Comparison of ENCODE assay signal across 8 cellular contexts in the genomic region with DNA sequence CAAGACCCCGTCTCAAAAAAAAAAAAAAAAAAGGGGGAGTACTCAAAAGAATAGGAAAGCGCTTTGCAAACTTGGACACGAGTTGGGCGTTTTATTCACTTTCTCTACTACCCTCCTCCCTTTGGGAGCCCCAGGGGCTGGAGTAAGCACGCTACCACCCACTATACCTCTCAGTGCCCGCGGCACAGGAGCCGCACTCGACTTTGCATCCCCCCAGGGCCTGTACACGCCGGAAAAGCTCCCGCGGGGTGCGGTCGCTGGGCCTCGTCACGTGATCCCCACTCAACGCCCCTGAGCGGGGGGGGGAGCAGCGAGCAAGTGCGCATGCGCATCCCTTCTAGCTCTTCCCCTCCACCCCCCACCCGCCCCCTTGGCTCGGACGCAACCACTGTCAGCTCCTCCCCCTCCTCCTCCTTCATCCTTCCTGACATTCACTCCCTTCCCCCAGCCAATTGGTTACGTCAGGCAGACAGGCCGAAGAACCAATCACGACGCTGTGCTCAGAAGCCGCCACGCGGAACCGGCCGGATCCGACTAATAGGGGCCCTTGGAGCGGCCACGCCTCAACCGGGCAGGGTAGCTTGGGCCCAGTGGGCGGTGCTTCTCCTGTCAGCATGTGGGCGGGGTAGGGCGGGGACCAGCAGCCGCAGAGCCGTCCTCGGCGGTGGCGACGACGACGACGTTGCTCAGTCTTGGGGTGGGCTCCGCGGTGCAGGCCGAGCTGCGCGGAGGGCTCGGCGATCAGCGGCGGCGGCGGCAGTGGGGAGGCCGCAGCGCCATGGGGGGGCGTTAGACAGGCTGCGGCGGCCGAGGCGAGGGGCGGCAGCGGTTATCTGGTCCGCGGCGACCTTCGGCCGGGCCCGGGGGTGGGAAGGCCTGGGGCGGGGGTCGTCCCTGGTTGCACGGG. TPM values are rescaled to one million over a fixed set of nuclear protein-coding genes. Genes with fewer than 3 reads are reported as not detected.
DNase-seq lines count a peak whose midpoint lies in the region; ATAC-seq and TF ChIP-seq lines count a peak whose summit lies in the region.

A gene with protein sequence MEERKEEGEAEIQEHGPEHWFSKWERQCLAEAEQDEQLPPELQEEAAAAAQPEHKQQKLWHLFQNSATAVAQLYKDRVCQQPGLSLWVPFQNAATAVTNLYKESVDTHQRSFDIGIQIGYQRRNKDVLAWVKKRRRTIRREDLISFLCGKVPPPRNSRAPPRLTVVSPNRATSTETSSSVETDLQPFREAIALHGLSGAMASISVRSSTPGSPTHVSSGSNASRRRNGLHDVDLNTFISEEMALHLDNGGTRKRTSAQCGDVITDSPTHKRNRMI (plus strand): TSS at position 685 of the 907 bp plus-strand sequence. CDS start 401 bp downstream, outside the sequence.

- POLR2A ChIA-PET in activated CD4-positive, alpha-beta T cell treated with anti-CD3 and anti-CD28 coated beads for 36 hours (lab: Charles Lee), result interaction anchor here (0.6 to 3.3 kb wide), 22 partner anchors 11 to 1421 kb away, joined by 3 to 33 read pairs (median 4); a partner anchor contains a TSS

- H3K27me3 Mint-ChIP-seq in activated CD4-positive, alpha-beta T cell treated with anti-CD3 and anti-CD28 coated beads for 36 hours, result no peaks in the 10 kb centered on the region

- no peaks in the 10 kb centered on the region for H3K9me3 Mint-ChIP-seq in activated CD4-positive, alpha-beta T cell treated with anti-CD3 and anti-CD28 coated beads for 36 hours (ENCODE audit: low read depth)

- ATAC-seq in HG03439 (IDR thresholded peaks at IDR 0.05; ENCODE audit: unreplicated experiment), result peak; percentile 89
- peak; percentile 94 for ATAC-seq in activated CD4-positive, alpha-beta T cell treated with anti-CD3 and anti-CD28 coated beads for 36 hours

- no peak for TF ChIP-seq CTCF in choroid plexus epithelial cell (conservative IDR thresholded peaks at IDR 0.05; ENCODE audit: low read depth, low read length)

- H3K27ac Mint-ChIP-seq in activated CD4-positive, alpha-beta T cell treated with anti-CD3 and anti-CD28 coated beads for 36 hours, result peak within 1 kb of the TSS; percentile 95

- peak within 1 kb of the TSS; percentile 94 for H3K4me3 ChIP-seq in choroid plexus epithelial cell (ENCODE audit: low read depth, low read length)

- CTCF ChIA-PET in activated CD4-positive, alpha-beta T cell treated with anti-CD3 and anti-CD28 coated beads for 36 hours (lab: Charles Lee), result interaction anchor here (0.5 to 1.9 kb wide), 11 partner anchors 10 to 1785 kb away, joined by 3 to 7 read pairs (median 4); a partner anchor contains a TSS

- intact Hi-C loops in activated CD4-positive, alpha-beta T cell treated with anti-CD3 and anti-CD28 coated beads for 36 hours (cut with DNase I, micrococcal nuclease), result loop anchor here (1.0 to 5.0 kb wide), 14 partner anchors 12 to 1851 kb away; a partner anchor contains a TSS

- H3K4me1 Mint-ChIP-seq in activated CD4-positive, alpha-beta T cell treated with anti-CD3 and anti-CD28 coated beads for 36 hours, result peaks cover 25% of the 10 kb centered on the region

- peak; percentile 99 for DNase-seq in AML-193 (lab: John Stamatoyannopoulos, UW)
- DNase-seq in NCI-H510A treated with DMSO at 0.1 percent for 48 hours (lab: John Stamatoyannopoulos, UW), result peak; percentile 93
- DNase-seq in activated CD4-positive, alpha-beta T cell treated with anti-CD3 and anti-CD28 coated beads for 36 hours, result peak; percentile 100
- DNase-seq in choroid plexus epithelial cell (ENCODE audit: low read depth), result peak; percentile 100
- peak; percentile 99 for DNase-seq in kidney glomerular epithelial cell (lab: John Stamatoyannopoulos, UW)
- peak; percentile 91 to 99 for DNase-seq in stimulated activated CD4-positive, alpha-beta T cell treated with anti-CD3 and anti-CD28 coated beads, Interleukin-1b, Interleukin-23, amount 100 ng/mL, for 1 hour (ENCODE audit: low read depth in 2 of 2)

- peaks cover 32% of the 10 kb centered on the region for H3K36me3 Mint-ChIP-seq in activated CD4-positive, alpha-beta T cell treated with anti-CD3 and anti-CD28 coated beads for 36 hours (ENCODE audit: low read depth)

- peak; percentile 98 for TF ChIP-seq POLR2A in GM19193 (IDR thresholded peaks at IDR 0.05; ENCODE audit: extremely low read depth, insufficient read depth, insufficient read length)

- H3K4me3 Mint-ChIP-seq in activated CD4-positive, alpha-beta T cell treated with anti-CD3 and anti-CD28 coated beads for 36 hours, result peak within 1 kb of the TSS; percentile 89

RNA-seq across cellular contexts. Expression of the gene that starts here (rescaled TPM):
- total RNA-seq in activated CD4-positive, alpha-beta T cell treated with anti-CD3 and anti-CD28 coated beads for 36 hours, result 10 to 100 TPM; 42.4 to 51.4 TPM

Comparison
In these comparisons a context has a peak if more than half of its experiments do, and no peak if none do; other contexts are left out.
1. Peak in every context shown above with its lines: DNase-seq, ATAC-seq and H3K4me3 ChIP-seq.